Comparison of ENCODE assay signal across 26 cellular contexts in genomic region chr5:24735284-24735683, GRCh38.
"Had no signal": no experiment of that assay in that cellular context is flagged by ENCODE, and none has a peak within 500 bp of the region (broad histone marks: within the 10 kb centered on the region; RNA-seq: fewer than 3 reads in every experiment).

No MANE protein-coding gene starts in this region.

- H3K36me3 ChIP-seq: stomach, suprapubic skin, thoracic aorta, thyroid gland, tibial artery, tibial nerve, transverse colon, upper lobe of left lung, upper lobe of right lung, uterus, vagina had no signal

- H3K9me3 ChIP-seq: suprapubic skin, testis, thoracic aorta, thyroid gland, tibial artery, tibial nerve, transverse colon, upper lobe of left lung, upper lobe of right lung, uterus, vagina had no signal

- DNase-seq: stimulated activated CD4-positive, alpha-beta T cell treated with anti-CD3 and anti-CD28 coated beads, Interleukin-2, amount 100 ng/mL, for 48 hours; stimulated activated CD4-positive, alpha-beta T cell treated with anti-CD3 and anti-CD28 coated beads, Interleukin-4, amount 100 ng/mL, for 1 hour; stimulated activated CD4-positive, alpha-beta T cell treated with anti-CD3 and anti-CD28 coated beads, Interleukin-4, amount 100 ng/mL, for 24 hours; stimulated activated CD4-positive, alpha-beta T cell treated with anti-CD3 and anti-CD28 coated beads, Interleukin-4, amount 100 ng/mL, for 4 hours; stimulated activated CD8-positive, alpha-beta memory T cell treated with anti-CD3 and anti-CD28 coated beads, Interleukin-4, amount 100 ng/mL, for 48 hours; stimulated activated naive B cell treated with anti-CD40 and anti-IgM and Interleukin-4, amounts not matched to agents 10 μg/mL and 1 μg/mL and 100 μg/mL, for 72 hours; stimulated activated naive CD4-positive, alpha-beta T cell; stimulated activated naive CD4-positive, alpha-beta T cell treated with Interleukin-2 at 50 U/mL for 16 hours; stimulated activated naive CD8-positive, alpha-beta T cell treated with anti-CD3 and anti-CD28 coated beads, Interleukin-15, amount 100 ng/mL, for 72 hours; stimulated activated naive CD8-positive, alpha-beta T cell treated with anti-CD3 and anti-CD28 coated beads, Interleukin-15, Interleukin-2, amounts not matched to agents 100 U/mL and 50 U/mL, for 24 hours; stomach; substantia nigra; testis; thyroid gland; tibial artery; transverse colon; trophoblast cell; upper lobe of left lung; upper lobe of right lung; uterus had no signal

- H3K4me1 ChIP-seq: stomach, suprapubic skin, testis, thyroid gland, tibial artery, tibial nerve, transverse colon, upper lobe of left lung, upper lobe of right lung, uterus, vagina had no signal

- H3K27me3 ChIP-seq: stomach, suprapubic skin, testis, thyroid gland, tibial artery, tibial nerve, transverse colon, upper lobe of left lung, upper lobe of right lung, uterus, vagina had no signal

- H3K27ac ChIP-seq: stomach, suprapubic skin, testis, thoracic aorta, thyroid gland, tibial artery, tibial nerve, transverse colon, upper lobe of left lung, upper lobe of right lung, uterus, vagina had no signal

- H3K4me3 ChIP-seq: stomach, suprapubic skin, testis, thoracic aorta, thyroid gland, tibial artery, tibial nerve, transverse colon, upper lobe of left lung, upper lobe of right lung, uterus, vagina had no signal

- ATAC-seq: stimulated activated effector memory CD8-positive, alpha-beta T cell treated with anti-CD3 and anti-CD28 coated beads, Interleukin-12 subunit alpha, Interleukin-12 subunit beta, amount 100 ng/mL, for 72 hours; stimulated activated memory B cell treated with anti-CD40 and anti-IgM and Interleukin-4, amounts not matched to agents 10 μg/mL and 1 μg/mL and 100 μg/mL, for 72 hours; stimulated activated naive B cell treated with anti-CD40 and anti-IgM and Interleukin-4, amounts not matched to agents 10 μg/mL and 1 μg/mL and 100 μg/mL, for 72 hours; stimulated activated naive CD8-positive, alpha-beta T cell treated with anti-CD3 and anti-CD28 coated beads, Interleukin-15, amount 100 ng/mL, for 72 hours; stimulated activated naive CD8-positive, alpha-beta T cell treated with anti-CD3 and anti-CD28 coated beads, Interleukin-15, Interleukin-2, amounts not matched to agents 100 U/mL and 50 U/mL, for 24 hours; upper lobe of right lung had no signal
